ENCODE assay signal across 1 cellular context in genomic region chr12:45276154-45276553, GRCh38.
TF ChIP-seq lines count a peak whose summit lies in the region.

No MANE protein-coding gene starts in this region.

TF ChIP-seq in HepG2, 621 proteins besides CTCF, POLR2A, EP300 and RAD21 (continued from another document):
- TF ChIP-seq ZNF138 (CRISPR knock-in tag; IDR thresholded peaks at IDR 0.05; ENCODE audit: low read depth) (no peak), FOXP1 (IDR thresholded peaks at IDR 0.05) (no peak), FOXP1 (CRISPR knock-in tag; IDR thresholded peaks at IDR 0.05) (peak; percentile 73)
